In genomic region chr14:85537526-85537925, GRCh38 we compare ENCODE assay signal across 16 cellular contexts. TPM values are rescaled to one million over a fixed set of nuclear protein-coding genes. Genes with fewer than 3 reads are reported as not detected.
"Had no signal": no experiment of that assay in that cellular context is flagged by ENCODE, and none has a peak within 500 bp of the region (broad histone marks: within the 10 kb centered on the region; RNA-seq: fewer than 3 reads in every experiment).

No MANE protein-coding gene starts in this region.

- H3K9me3 ChIP-seq: tibial nerve had no signal

- H3K9me3 Mint-ChIP-seq: activated CD8-positive, alpha-beta T cell treated with anti-CD3 and anti-CD28 coated beads for 36 hours; activated T-cell treated with anti-CD3 and anti-CD28 coated beads, Interleukin-2, amount 50 U/mL, for 4 hours had no signal

- H3K27ac Mint-ChIP-seq: activated CD8-positive, alpha-beta T cell treated with anti-CD3 and anti-CD28 coated beads for 36 hours; activated naive CD8-positive, alpha-beta T cell; effector memory CD8-positive, alpha-beta T cell; T-helper 17 cell had no signal

- H3K27me3 ChIP-seq: brain microvascular endothelial cell had no signal

- H3K4me1 Mint-ChIP-seq: T-helper 17 cell had no signal

- H3K36me3 ChIP-seq: brain microvascular endothelial cell, tibial nerve had no signal

- H2AFZ ChIP-seq: parathyroid adenoma had no signal

- H3K36me3 Mint-ChIP-seq: activated naive CD8-positive, alpha-beta T cell had no signal

- H3K4me1 ChIP-seq: parathyroid adenoma had no signal

- H3K79me2 ChIP-seq: parathyroid adenoma had no signal

- H3K27ac ChIP-seq: brain microvascular endothelial cell, parathyroid adenoma had no signal

- DNase-seq: activated CD4-positive, alpha-beta T cell treated with anti-CD3 and anti-CD28 coated beads for 48 hours; activated CD8-positive, alpha-beta T cell treated with anti-CD3 and anti-CD28 coated beads for 36 hours; activated gamma-delta T cell treated with Interleukin-2 at 50 U/mL for 16 hours; activated T-cell treated with anti-CD3 and anti-CD28 coated beads, Interleukin-2, amount 50 U/mL, for 4 hours; amygdala; brain microvascular endothelial cell; effector memory CD8-positive, alpha-beta T cell; small intestine; stimulated activated CD4-positive, alpha-beta T cell treated with anti-CD3 and anti-CD28 coated beads, Interleukin-4, amount 100 ng/mL, for 4 hours; stimulated activated CD8-positive, alpha-beta memory T cell treated with anti-CD3 and anti-CD28 coated beads, Interleukin-4, amount 100 ng/mL, for 48 hours; stimulated activated naive CD4-positive, alpha-beta T cell treated with Interleukin-2 at 50 U/mL for 16 hours; substantia nigra; T-helper 17 cell had no signal

- H3K4me3 Mint-ChIP-seq: activated CD8-positive, alpha-beta T cell treated with anti-CD3 and anti-CD28 coated beads for 36 hours; activated naive CD8-positive, alpha-beta T cell; activated T-cell treated with anti-CD3 and anti-CD28 coated beads, Interleukin-2, amount 50 U/mL, for 4 hours; effector memory CD8-positive, alpha-beta T cell; T-helper 17 cell had no signal

- FAIRE-seq: small intestine had no signal

- ATAC-seq: activated CD8-positive, alpha-beta T cell treated with anti-CD3 and anti-CD28 coated beads for 36 hours; activated T-cell treated with anti-CD3 and anti-CD28 coated beads, Interleukin-2, amount 50 U/mL, for 4 hours; effector memory CD8-positive, alpha-beta T cell; T-helper 17 cell had no signal

- H3K9ac ChIP-seq: parathyroid adenoma had no signal

RNA-seq across cellular contexts. Expression of gene FLRT2, which starts 7.6 kb away (rescaled TPM):
- total RNA-seq: activated CD8-positive, alpha-beta T cell treated with anti-CD3 and anti-CD28 coated beads for 36 hours; T-helper 17 cell had no signal
